29 cellular contexts compared by ENCODE assay signal in the genomic region with DNA sequence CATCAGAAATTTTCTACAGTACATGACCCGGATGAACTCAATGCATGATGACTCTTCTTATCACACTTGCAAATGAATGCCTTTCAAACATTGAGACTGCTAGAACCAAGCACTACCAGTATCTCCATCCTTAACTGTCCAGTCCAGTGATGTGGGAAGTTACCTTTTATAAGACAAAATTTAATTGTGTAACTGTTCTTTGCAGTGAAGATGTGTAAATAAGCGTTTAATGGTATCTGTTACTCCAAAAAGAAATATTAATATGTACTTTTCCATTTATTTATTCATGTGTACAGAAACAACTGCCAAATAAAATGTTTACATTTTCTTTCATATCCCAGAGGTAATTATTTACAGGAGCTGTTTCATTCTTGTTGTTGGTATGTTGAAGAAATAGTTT. TPM values are rescaled to one million over a fixed set of nuclear protein-coding genes. Genes with fewer than 3 reads are reported as not detected.
DNase-seq lines count a peak whose midpoint lies in the region; ATAC-seq, FAIRE-seq and TF ChIP-seq lines count a peak whose summit lies in the region.
"Had no signal": no experiment of that assay in that cellular context is flagged by ENCODE, and none has a peak within 500 bp of the region (broad histone marks: within the 10 kb centered on the region; RNA-seq: fewer than 3 reads in every experiment).

No MANE protein-coding gene starts in this region.

- peaks cover 0 to 4% (median 0%) of the 10 kb centered on the region in 45 donors for H3K27me3 ChIP-seq in dorsolateral prefrontal cortex
- H3K27me3 ChIP-seq: BE2C, BLaER1 had no signal

- H3K4me2 ChIP-seq in A549 = no peak overlapping the region
- H3K4me2 ChIP-seq: BLaER1 had no signal

- no peak for TF ChIP-seq POLR2A in A549 (IDR thresholded peaks at IDR 0.05; ENCODE audit: low read length)

- no peaks in the 10 kb centered on the region for H3K4me1 ChIP-seq in A549
- H3K4me1 ChIP-seq: BLaER1 had no signal

- no peak for TF ChIP-seq EP300 in A549 (IDR thresholded peaks at IDR 0.05)

- peak; percentile 70 for FAIRE-seq in A549 (lab: Jason Lieb, UNC)
- FAIRE-seq: GM12878, GM12892, GM18507, GM19239 had no signal

- intact Hi-C loops in dorsolateral prefrontal cortex (cut with DNase I) = no loop called here

- ATAC-seq in A549 (no peak), HG03139 (IDR thresholded peaks at IDR 0.05; ENCODE audit: unreplicated experiment) (no peak), GM18519 (IDR thresholded peaks at IDR 0.05; ENCODE audit: low FRiP score, unreplicated experiment) (no peak)
- ATAC-seq: GM12878 had no signal

- POLR2A ChIA-PET in A549 (lab: Yijun Ruan, JAX) = no interaction called here

- H3K9me3 ChIP-seq in A549 = no peaks in the 10 kb centered on the region
- H3K9me3 ChIP-seq: BE2C, BLaER1 had no signal

- WGBS in A549 (ENCODE audit: missing lambda C conversion rate) = 34% methylated on average over 2 of the region's 2 CpGs

- no peak overlapping the region for H3K27ac ChIP-seq in A549
- H3K27ac ChIP-seq in VCaP = peak overlapping the region; percentile 79
- H3K27ac ChIP-seq in dorsolateral prefrontal cortex = no peak overlapping the region
- H3K27ac ChIP-seq: BLaER1 had no signal

- no peak overlapping the region for H3K4me3 ChIP-seq in A549
- H3K4me3 ChIP-seq in dorsolateral prefrontal cortex = no peak overlapping the region
- H3K4me3 ChIP-seq: BLaER1, GM12878 had no signal

- DNase-seq in A549 (ENCODE audit: low read depth in 1 of 2, low spot score in 1 of 2) = no peak
- no peak for DNase-seq in dorsolateral prefrontal cortex
- DNase-seq: ACHN; BE2C; C1 segment of cervical spinal cord; CD4-positive, alpha-beta memory T cell; CD4-positive, CD25-positive, alpha-beta regulatory T cell; CD8-positive, alpha-beta memory T cell; COR-L47; DMS 273 treated with DMSO at 0.1 percent for 48 hours; DMS153; DMS53; DMS79; DND-41; EL; GDM1 had no signal

- CTCF ChIA-PET in A549 (lab: Yijun Ruan, JAX) = no interaction called here

- TF ChIP-seq RAD21 in A549 (conservative IDR thresholded peaks at IDR 0.05 in 1 of 2, IDR thresholded peaks at IDR 0.05 in 1 of 2) = no peak

- TF ChIP-seq CTCF in A549 (IDR thresholded peaks at IDR 0.05) = no peak
- no peak for TF ChIP-seq CTCF in VCaP (conservative IDR thresholded peaks at IDR 0.05)
- TF ChIP-seq CTCF in dorsolateral prefrontal cortex (IDR thresholded peaks at IDR 0.05 in 54 of 56, conservative IDR thresholded peaks at IDR 0.05 in 2 of 56; ENCODE audit: low read depth in 1 of 56, partially characterized antibody in 56 of 56) = no peak

TF ChIP-seq in A549, 52 proteins besides CTCF, POLR2A, EP300 and RAD21:
- TF ChIP-seq ATOH8 (CRISPR knock-in tag; IDR thresholded peaks at IDR 0.05; ENCODE audit: low read depth) (no peak), NPAS2 (CRISPR knock-in tag; IDR thresholded peaks at IDR 0.05; ENCODE audit: borderline replicate concordance) (no peak), NR3C1 (IDR thresholded peaks at IDR 0.05) (no peak), RARB (CRISPR knock-in tag; IDR thresholded peaks at IDR 0.05) (no peak), NFE2L2 (conservative IDR thresholded peaks at IDR 0.05; ENCODE audit: low read length) (no peak), PHF8 (IDR thresholded peaks at IDR 0.05; ENCODE audit: borderline replicate concordance, low read depth) (no peak), GATA3 (IDR thresholded peaks at IDR 0.05; ENCODE audit: borderline replicate concordance) (no peak), CHD4 (IDR thresholded peaks at IDR 0.05; ENCODE audit: borderline replicate concordance) (no peak), SREBF2 (IDR thresholded peaks at IDR 0.05) (no peak), FOSL2 (IDR thresholded peaks at IDR 0.05) (no peak), FOSL2 (CRISPR knock-in tag; IDR thresholded peaks at IDR 0.05) (no peak), HOXB13 (CRISPR knock-in tag; IDR thresholded peaks at IDR 0.05; ENCODE audit: low read depth) (no peak), MAFK (IDR thresholded peaks at IDR 0.05; ENCODE audit: partially characterized antibody) (no peak), EHF (CRISPR knock-in tag; IDR thresholded peaks at IDR 0.05) (no peak), ZNF302 (CRISPR knock-in tag; IDR thresholded peaks at IDR 0.05) (no peak), HOXA7 (CRISPR knock-in tag; IDR thresholded peaks at IDR 0.05) (no peak), FOXS1 (CRISPR knock-in tag; IDR thresholded peaks at IDR 0.05) (no peak), CHD2 (IDR thresholded peaks at IDR 0.05; ENCODE audit: low read length, partially characterized antibody) (no peak), MAX (IDR thresholded peaks at IDR 0.05) (no peak)
- TF ChIP-seq, protein P1, sequence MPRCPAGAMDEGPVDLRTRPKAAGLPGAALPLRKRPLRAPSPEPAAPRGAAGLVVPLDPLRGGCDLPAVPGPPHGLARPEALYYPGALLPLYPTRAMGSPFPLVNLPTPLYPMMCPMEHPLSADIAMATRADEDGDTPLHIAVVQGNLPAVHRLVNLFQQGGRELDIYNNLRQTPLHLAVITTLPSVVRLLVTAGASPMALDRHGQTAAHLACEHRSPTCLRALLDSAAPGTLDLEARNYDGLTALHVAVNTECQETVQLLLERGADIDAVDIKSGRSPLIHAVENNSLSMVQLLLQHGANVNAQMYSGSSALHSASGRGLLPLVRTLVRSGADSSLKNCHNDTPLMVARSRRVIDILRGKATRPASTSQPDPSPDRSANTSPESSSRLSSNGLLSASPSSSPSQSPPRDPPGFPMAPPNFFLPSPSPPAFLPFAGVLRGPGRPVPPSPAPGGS (IDR thresholded peaks at IDR 0.05) = no peak

RNA-seq across cellular contexts. Expression of gene LGI1, which starts 40.1 kb away (rescaled TPM):
- polyA plus RNA-seq in A549 (2011; rRNA removed) (not detected in 2 replicates), A549 (2017; fragmentation: RNase III; extraction: RNeasy Plus Mini Kit Qiagen cat#74134 plus additional on column Dnase treatment) (not detected in 3 replicates)
- polyA plus RNA-seq in A549 (2012; cell fraction: cytosol; rRNA removed) = not detected in 2 replicates
- not detected in 2 replicates for polyA plus RNA-seq in A549 (2012; cell fraction: nucleus; rRNA removed)
- not detected in 2 replicates for polyA minus RNA-seq in A549 (2011; rRNA and poly(A)+ RNA removed)
- total RNA-seq in dorsolateral prefrontal cortex = 100 to 1,000 TPM in 21 of 120 experiments, 10 to 100 TPM in 99; 38.7 to 130 (median 85.4) TPM
- total RNA-seq: A172; A673; CD4-positive, alpha-beta memory T cell; CD4-positive, CD25-positive, alpha-beta regulatory T cell; CD8-positive, alpha-beta memory T cell; Daoy; GM12878 had no signal
- polyA plus RNA-seq: AG04450; CD14-positive monocyte; CD4-positive, alpha-beta memory T cell; CD4-positive, CD25-positive, alpha-beta regulatory T cell; CD8-positive, alpha-beta memory T cell; GM12878 had no signal
